ENCODE assay signal across 8 cellular contexts in genomic region chr19:55486971-55487883, GRCh38. TPM values are rescaled to one million over a fixed set of nuclear protein-coding genes. Genes with fewer than 3 reads are reported as not detected.
DNase-seq lines count a peak whose midpoint lies in the region; FAIRE-seq and TF ChIP-seq lines count a peak whose summit lies in the region.

No MANE protein-coding gene starts in this region.

- 13 to 34% methylated on average over 22 to 23 of the region's 26 CpGs for WGBS in lower leg skin, 2 donors

- H3K27me3 ChIP-seq in osteoblast (ENCODE audit: insufficient read depth, low read length), result no peaks in the 10 kb centered on the region

- no peaks in the 10 kb centered on the region for H3K9me3 Mint-ChIP-seq in IgD-negative memory B cell

- peaks cover 23% of the 10 kb centered on the region for H3K79me2 ChIP-seq in osteoblast (ENCODE audit: insufficient read depth, low read length)

- peak overlapping the region; percentile 99 for H3K27ac ChIP-seq in osteoblast (ENCODE audit: low read depth, low read length)

- no peaks in the 10 kb centered on the region for H4K20me1 ChIP-seq in osteoblast (ENCODE audit: insufficient read depth, low read length)

- H3K4me3 ChIP-seq in osteoblast (ENCODE audit: insufficient read depth, low read length), result peak overlapping the region; percentile 62
- no peak overlapping the region for H3K4me3 ChIP-seq in lower leg skin (ENCODE audit: low read depth, poor library complexity, severe bottlenecking)

- no peak for TF ChIP-seq POLR2A in lower leg skin (IDR thresholded peaks at IDR 0.05)

- H3K4me1 ChIP-seq in osteoblast (ENCODE audit: insufficient read depth, low read length), result peaks cover 48% of the 10 kb centered on the region

- peaks cover 3% of the 10 kb centered on the region for H3K27me3 Mint-ChIP-seq in IgD-negative memory B cell

- TF ChIP-seq CTCF in osteoblast (IDR thresholded peaks at IDR 0.05; ENCODE audit: extremely low read depth, low read depth, low read length), result no peak
- TF ChIP-seq CTCF in lower leg skin (IDR thresholded peaks at IDR 0.05), result no peak

- H3K4me1 Mint-ChIP-seq in IgD-negative memory B cell, result peaks cover 0 to 6% (median 1%) of the 10 kb centered on the region in 3 donors

- peak; percentile 35 for FAIRE-seq in urothelium cell line (lab: Jason Lieb, UNC)

- peak overlapping the region; percentile 83 for H3K4me2 ChIP-seq in osteoblast (ENCODE audit: insufficient read depth, low read length)

- H3K36me3 Mint-ChIP-seq in IgD-negative memory B cell, result no peaks in the 10 kb centered on the region

- peak overlapping the region; percentile 35 for H2AFZ ChIP-seq in osteoblast (ENCODE audit: low read length)

- H3K36me3 ChIP-seq in osteoblast (ENCODE audit: insufficient read depth, low read length), result peaks cover 4% of the 10 kb centered on the region

- intact Hi-C loops in lower leg skin (cut with DNase I; ENCODE audit: low total_unique reads), result no loop called here

- peak; percentile 95 for DNase-seq in AG08395 (ENCODE audit: low spot score)
- peak; percentile 61 for DNase-seq in activated T-cell treated with anti-CD3 and anti-CD28 coated beads for 4 hours
- peak; percentile 95 for DNase-seq in fibroblast of gingiva (ENCODE audit: low read depth)
- peak; percentile 100 for DNase-seq in osteoblast (ENCODE audit: insufficient read length, low spot score, missing footprints)
- no peak for DNase-seq in urothelium cell line (ENCODE audit: low spot score)
- DNase-seq in DMS153 treated with DMSO at 0.1 percent for 48 hours (lab: John Stamatoyannopoulos, UW; ENCODE audit: unreplicated experiment), result no peak
- DNase-seq in lower leg skin (ENCODE audit: low spot score in 2 of 2), result no peak

- H3K9me3 ChIP-seq in osteoblast (ENCODE audit: low read depth, low read length), result no peaks in the 10 kb centered on the region

- H3K4me3 Mint-ChIP-seq in IgD-negative memory B cell, result peak overlapping the region in 3 of 4 donors; percentile 13 to 47 (median 40)

- peak overlapping the region in 2 of 3 donors; percentile 59 to 67 for H3K27ac Mint-ChIP-seq in IgD-negative memory B cell

RNA-seq across cellular contexts. Expression of gene SSC5D, which starts 1.0 kb away (rescaled TPM):
- polyA plus RNA-seq in IgD-negative memory B cell, result not detected
- total RNA-seq in osteoblast, result 22.7 and 77.4 TPM in 2 replicates
- 1 to 10 TPM in 3 of 4 donors, under 1 TPM in 1; 0.64 to 6.2 (median 3.0) TPM for total RNA-seq in lower leg skin

RNA-seq across cellular contexts. Expression of gene NAT14, which starts 2.2 kb away (rescaled TPM):
- 6.1 TPM for polyA plus RNA-seq in IgD-negative memory B cell
- 8.3 and 11.2 TPM in 2 replicates for total RNA-seq in osteoblast
- 1 to 10 TPM; 2.5 to 5.3 (median 4.1) TPM for total RNA-seq in lower leg skin

RNA-seq across cellular contexts. Expression of gene ZNF628, which starts 10.8 kb away (rescaled TPM):
- polyA plus RNA-seq in IgD-negative memory B cell, result 0.34 TPM
- total RNA-seq in osteoblast, result 1.5 and 2.9 TPM in 2 replicates
- total RNA-seq in lower leg skin, result 10 to 100 TPM in 3 of 4 donors, 1 to 10 TPM in 1; 5.4 to 17.9 (median 12.2) TPM

RNA-seq across cellular contexts. Expression of gene C19orf85, which starts 22.7 kb away (rescaled TPM):
- polyA plus RNA-seq in IgD-negative memory B cell, result not detected
- total RNA-seq in osteoblast, result not detected in 2 replicates
- total RNA-seq in lower leg skin, result not detected

RNA-seq across cellular contexts. Expression of gene ISOC2, which starts 25.8 kb away (rescaled TPM):
- 40.0 TPM for polyA plus RNA-seq in IgD-negative memory B cell
- total RNA-seq in osteoblast, result 55.4 and 65.1 TPM in 2 replicates
- 10 to 100 TPM; 31.0 to 73.1 (median 66.4) TPM for total RNA-seq in lower leg skin

Comparison
In these comparisons a context has a peak if more than half of its experiments do, and no peak if none do; other contexts are left out.
1. DNase-seq: peak in AG08395 (single experiment), activated T-cell treated with anti-CD3 and anti-CD28 coated beads for 4 hours (single experiment), fibroblast of gingiva (single experiment) and osteoblast (single experiment); none in urothelium cell line (single experiment), DMS153 treated with DMSO at 0.1 percent for 48 hours (single experiment) and lower leg skin (0 of 2).